In genomic region chr4:52659722-52660261, GRCh38 we compare ENCODE assay signal across 8 cellular contexts. TPM values are rescaled to one million over a fixed set of nuclear protein-coding genes. Genes with fewer than 3 reads are reported as not detected.
DNase-seq lines count a peak whose midpoint lies in the region; ATAC-seq, FAIRE-seq and TF ChIP-seq lines count a peak whose summit lies in the region.

No MANE protein-coding gene starts in this region.

- peaks cover 16% of the 10 kb centered on the region for H3K36me3 ChIP-seq in Karpas-422 (ENCODE audit: insufficient read depth, low read length)

- peak overlapping the region; percentile 89 for H3K9ac ChIP-seq in Karpas-422 (ENCODE audit: low read length)

- H3K9me3 Mint-ChIP-seq in naive B cell = no peaks in the 10 kb centered on the region

- peak overlapping the region; percentile 83 for H3K4me3 ChIP-seq in Karpas-422 (ENCODE audit: low read length)
- peak overlapping the region; percentile 76 for H3K4me3 ChIP-seq in fibroblast of villous mesenchyme (ENCODE audit: low read depth, low read length)

- H3K4me3 Mint-ChIP-seq in naive B cell = peak overlapping the region; percentile 87 to 95 (median 91)

- H3K9me2 ChIP-seq in Karpas-422 (replicated peaks; ENCODE audit: insufficient read depth, low read length) = no peaks in the 10 kb centered on the region

- in situ Hi-C loops in G401 (cut with HindIII; ENCODE audit: low sequenced_read_pairs) = no loop called here

- peaks cover 38% of the 10 kb centered on the region for H3K4me1 ChIP-seq in Karpas-422 (ENCODE audit: low read length)

- H3K9me3 ChIP-seq in Karpas-422 (ENCODE audit: low read length) = no peaks in the 10 kb centered on the region

- H3K27me3 ChIP-seq in Karpas-422 (ENCODE audit: low read length) = no peaks in the 10 kb centered on the region

- no peak for FAIRE-seq in urothelium cell line (lab: Jason Lieb, UNC)

- no peak overlapping the region; the same call in 1 of the 2 replicates for H3K27ac ChIP-seq in Karpas-422 (ENCODE audit: low read length)

- H3K27me3 Mint-ChIP-seq in naive B cell = peaks cover 0 to 3% (median 0%) of the 10 kb centered on the region in 3 donors

- ATAC-seq in GM21723 (IDR thresholded peaks at IDR 0.05; ENCODE audit: unreplicated experiment) = peak; percentile 36
- ATAC-seq in naive B cell (ENCODE audit: low read depth in 2 of 2) = peak; percentile 13 to 17

- H3K4me1 Mint-ChIP-seq in naive B cell = peaks cover 8 to 31% (median 18%) of the 10 kb centered on the region in 3 donors

- no peaks in the 10 kb centered on the region for H4K20me1 ChIP-seq in Karpas-422 (ENCODE audit: insufficient read depth, low read depth, low read length)

- peak overlapping the region; percentile 60; the same call in 1 of the 2 replicates for H2AFZ ChIP-seq in Karpas-422 (ENCODE audit: low read length)

- peak overlapping the region; percentile 85 for H3K4me2 ChIP-seq in Karpas-422 (ENCODE audit: low read depth, low read length, poor library complexity, severe bottlenecking)

- peaks cover 0 to 7% of the 10 kb centered on the region in 2 donors for H3K36me3 Mint-ChIP-seq in naive B cell

- DNase-seq in G401 (ENCODE audit: low spot score) (peak; percentile 56), Karpas-422 (no peak), activated gamma-delta T cell (lab: John Stamatoyannopoulos, UW) (peak; percentile 13), fibroblast of villous mesenchyme (ENCODE audit: low read depth) (peak; percentile 44), naive B cell (no peak), urothelium cell line (ENCODE audit: low spot score) (peak; percentile 56), H4 (ENCODE audit: low spot score) (no peak)

- peak overlapping the region in 5 of 6 donors; percentile 18 to 92 (median 69) for H3K27ac Mint-ChIP-seq in naive B cell

- TF ChIP-seq CTCF in fibroblast of villous mesenchyme (IDR thresholded peaks at IDR 0.05; ENCODE audit: insufficient read depth, low read depth, low read length) = no peak

- H3K79me2 ChIP-seq in Karpas-422 (ENCODE audit: low read length) = peaks cover 44% of the 10 kb centered on the region

RNA-seq across cellular contexts. Expression of gene USP46, which starts 0.7 kb away (rescaled TPM):
- total RNA-seq in G401 (2014; rRNA removed; shearing (Covaris generic)) = 11.5 and 13.0 TPM in 2 replicates
- total RNA-seq in Karpas-422 (2014; rRNA removed; shearing (Covaris generic); ENCODE audit: low replicate concordance) = 8.8 and 14.5 TPM in 2 replicates
- total RNA-seq in fibroblast of villous mesenchyme = 13.5 and 19.4 TPM in 2 replicates
- polyA plus RNA-seq in naive B cell (ENCODE audit: low read depth in 6 of 6) = 1 to 10 TPM; 1.2 to 5.2 (median 1.8) TPM
- 7.7 and 12.2 TPM in 2 replicates for total RNA-seq in H4 (2014; rRNA removed; shearing (Covaris generic))

Comparison
In these comparisons a context has a peak if more than half of its experiments do, and no peak if none do; other contexts are left out.
1. DNase-seq: peak in G401 (single experiment), activated gamma-delta T cell (single experiment), fibroblast of villous mesenchyme (single experiment) and urothelium cell line (single experiment); none in Karpas-422 (single experiment), naive B cell (single experiment) and H4 (single experiment).